Comparison of ENCODE assay signal across 3 cellular contexts in genomic region chr9:99632349-99633038, GRCh38.
TF ChIP-seq lines count a peak whose summit lies in the region.

No MANE protein-coding gene starts in this region.

TF ChIP-seq in HepG2, 621 proteins besides CTCF, POLR2A, EP300 and RAD21:
- TF ChIP-seq, protein P1, sequence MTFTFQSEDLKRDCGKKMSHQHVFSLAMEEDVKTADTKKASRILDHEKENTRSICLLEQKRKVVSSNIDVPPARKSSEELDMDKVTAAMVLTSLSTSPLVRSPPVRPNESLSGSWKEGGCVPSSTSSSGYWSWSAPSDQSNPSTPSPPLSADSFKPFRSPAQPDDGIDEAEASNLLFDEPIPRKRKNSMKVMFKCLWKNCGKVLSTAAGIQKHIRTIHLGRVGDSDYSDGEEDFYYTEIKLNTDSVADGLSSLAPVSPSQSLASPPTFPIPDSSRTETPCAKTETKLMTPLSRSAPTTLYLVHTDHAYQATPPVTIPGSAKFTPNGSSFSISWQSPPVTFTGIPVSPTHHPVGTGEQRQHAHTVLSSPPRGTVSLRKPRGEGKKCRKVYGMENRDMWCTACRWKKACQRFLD (CRISPR knock-in tag; IDR thresholded peaks at IDR 0.05; ENCODE audit: borderline replicate concordance): no peak
- TF ChIP-seq NCOA2 (CRISPR knock-in tag; IDR thresholded peaks at IDR 0.05) (no peak), ZNF563 (CRISPR knock-in tag; IDR thresholded peaks at IDR 0.05) (no peak), EHMT2 (IDR thresholded peaks at IDR 0.05; ENCODE audit: borderline replicate concordance, low read depth, low read length) (no peak), NONO (IDR thresholded peaks at IDR 0.05) (no peak), NONO (CRISPR knock-in tag; conservative IDR thresholded peaks at IDR 0.05) (no peak), MAFK (conservative IDR thresholded peaks at IDR 0.05 in 1 of 2, IDR thresholded peaks at IDR 0.05 in 1 of 2; ENCODE audit: low read length in 2 of 2) (peak; percentile 31 to 60; a peak in 3 of 4 replicates), PRMT3 (CRISPR knock-in tag; IDR thresholded peaks at IDR 0.05; ENCODE audit: borderline replicate concordance, low read depth) (no peak)
- TF ChIP-seq, protein P2, sequence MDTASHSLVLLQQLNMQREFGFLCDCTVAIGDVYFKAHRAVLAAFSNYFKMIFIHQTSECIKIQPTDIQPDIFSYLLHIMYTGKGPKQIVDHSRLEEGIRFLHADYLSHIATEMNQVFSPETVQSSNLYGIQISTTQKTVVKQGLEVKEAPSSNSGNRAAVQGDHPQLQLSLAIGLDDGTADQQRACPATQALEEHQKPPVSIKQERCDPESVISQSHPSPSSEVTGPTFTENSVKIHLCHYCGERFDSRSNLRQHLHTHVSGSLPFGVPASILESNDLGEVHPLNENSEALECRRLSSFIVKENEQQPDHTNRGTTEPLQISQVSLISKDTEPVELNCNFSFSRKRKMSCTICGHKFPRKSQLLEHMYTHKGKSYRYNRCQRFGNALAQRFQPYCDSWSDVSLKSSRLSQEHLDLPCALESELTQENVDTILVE (CRISPR knock-in tag; IDR thresholded peaks at IDR 0.05): no peak
- TF ChIP-seq, protein P3, sequence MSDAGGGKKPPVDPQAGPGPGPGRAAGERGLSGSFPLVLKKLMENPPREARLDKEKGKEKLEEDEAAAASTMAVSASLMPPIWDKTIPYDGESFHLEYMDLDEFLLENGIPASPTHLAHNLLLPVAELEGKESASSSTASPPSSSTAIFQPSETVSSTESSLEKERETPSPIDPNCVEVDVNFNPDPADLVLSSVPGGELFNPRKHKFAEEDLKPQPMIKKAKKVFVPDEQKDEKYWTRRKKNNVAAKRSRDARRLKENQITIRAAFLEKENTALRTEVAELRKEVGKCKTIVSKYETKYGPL (CRISPR knock-in tag; IDR thresholded peaks at IDR 0.05): no peak

TF ChIP-seq in IMR-90, 13 proteins besides CTCF, POLR2A, EP300 and RAD21:
- TF ChIP-seq NFE2L2 (IDR thresholded peaks at IDR 0.05; ENCODE audit: low read depth, low read length) (no peak), MXI1 (IDR thresholded peaks at IDR 0.05; ENCODE audit: borderline replicate concordance, low read depth, low read length) (no peak), MAFK (IDR thresholded peaks at IDR 0.05; ENCODE audit: low read depth, low read length) (peak; percentile 41; the same call in 1 of the 2 replicates)

TF ChIP-seq in GM12878, 131 proteins besides CTCF, POLR2A, EP300 and RAD21:
- TF ChIP-seq NFYA (IDR thresholded peaks at IDR 0.05; ENCODE audit: borderline replicate concordance, low read depth, low read length) (no peak), RELB (IDR thresholded peaks at IDR 0.05; ENCODE audit: low read depth) (peak; percentile 15; the same call in 1 of the 2 replicates), BHLHE40 (IDR thresholded peaks at IDR 0.05; ENCODE audit: borderline replicate concordance in 1 of 2, low read depth in 2 of 2, low read length in 1 of 2) (peak in 1 of 2 experiments; percentile 16; a peak in 1 of 4 replicates), RFX5 (IDR thresholded peaks at IDR 0.05; ENCODE audit: low read depth, low read length) (no peak), MTA2 (IDR thresholded peaks at IDR 0.05; ENCODE audit: low read depth) (peak; percentile 90), SREBF2 (IDR thresholded peaks at IDR 0.05; ENCODE audit: low read length) (no peak), PBX3 (IDR thresholded peaks at IDR 0.05; ENCODE audit: insufficient replicate concordance, low read depth, low read length) (no peak), DPF2 (IDR thresholded peaks at IDR 0.05) (peak; percentile 27; the same call in 1 of the 2 replicates), RUNX3 (IDR thresholded peaks at IDR 0.05; ENCODE audit: low read length) (peak; percentile 39; the same call in 1 of the 2 replicates), HDAC6 (IDR thresholded peaks at IDR 0.05; ENCODE audit: unreplicated experiment) (no peak), FOXM1 (IDR thresholded peaks at IDR 0.05; ENCODE audit: low read depth, low read length) (no peak)
- TF ChIP-seq, protein P4, sequence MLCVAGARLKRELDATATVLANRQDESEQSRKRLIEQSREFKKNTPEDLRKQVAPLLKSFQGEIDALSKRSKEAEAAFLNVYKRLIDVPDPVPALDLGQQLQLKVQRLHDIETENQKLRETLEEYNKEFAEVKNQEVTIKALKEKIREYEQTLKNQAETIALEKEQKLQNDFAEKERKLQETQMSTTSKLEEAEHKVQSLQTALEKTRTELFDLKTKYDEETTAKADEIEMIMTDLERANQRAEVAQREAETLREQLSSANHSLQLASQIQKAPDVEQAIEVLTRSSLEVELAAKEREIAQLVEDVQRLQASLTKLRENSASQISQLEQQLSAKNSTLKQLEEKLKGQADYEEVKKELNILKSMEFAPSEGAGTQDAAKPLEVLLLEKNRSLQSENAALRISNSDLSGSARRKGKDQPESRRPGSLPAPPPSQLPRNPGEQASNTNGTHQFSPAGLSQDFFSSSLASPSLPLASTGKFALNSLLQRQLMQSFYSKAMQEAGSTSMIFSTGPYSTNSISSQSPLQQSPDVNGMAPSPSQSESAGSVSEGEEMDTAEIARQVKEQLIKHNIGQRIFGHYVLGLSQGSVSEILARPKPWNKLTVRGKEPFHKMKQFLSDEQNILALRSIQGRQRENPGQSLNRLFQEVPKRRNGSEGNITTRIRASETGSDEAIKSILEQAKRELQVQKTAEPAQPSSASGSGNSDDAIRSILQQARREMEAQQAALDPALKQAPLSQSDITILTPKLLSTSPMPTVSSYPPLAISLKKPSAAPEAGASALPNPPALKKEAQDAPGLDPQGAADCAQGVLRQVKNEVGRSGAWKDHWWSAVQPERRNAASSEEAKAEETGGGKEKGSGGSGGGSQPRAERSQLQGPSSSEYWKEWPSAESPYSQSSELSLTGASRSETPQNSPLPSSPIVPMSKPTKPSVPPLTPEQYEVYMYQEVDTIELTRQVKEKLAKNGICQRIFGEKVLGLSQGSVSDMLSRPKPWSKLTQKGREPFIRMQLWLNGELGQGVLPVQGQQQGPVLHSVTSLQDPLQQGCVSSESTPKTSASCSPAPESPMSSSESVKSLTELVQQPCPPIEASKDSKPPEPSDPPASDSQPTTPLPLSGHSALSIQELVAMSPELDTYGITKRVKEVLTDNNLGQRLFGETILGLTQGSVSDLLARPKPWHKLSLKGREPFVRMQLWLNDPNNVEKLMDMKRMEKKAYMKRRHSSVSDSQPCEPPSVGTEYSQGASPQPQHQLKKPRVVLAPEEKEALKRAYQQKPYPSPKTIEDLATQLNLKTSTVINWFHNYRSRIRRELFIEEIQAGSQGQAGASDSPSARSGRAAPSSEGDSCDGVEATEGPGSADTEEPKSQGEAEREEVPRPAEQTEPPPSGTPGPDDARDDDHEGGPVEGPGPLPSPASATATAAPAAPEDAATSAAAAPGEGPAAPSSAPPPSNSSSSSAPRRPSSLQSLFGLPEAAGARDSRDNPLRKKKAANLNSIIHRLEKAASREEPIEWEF (IDR thresholded peaks at IDR 0.05; ENCODE audit: insufficient replicate concordance, low read depth, low read length): no peak
TF ChIP-seq in GM12878: peak in this region for 5.
